ENCODE assay signal across 22 cellular contexts in genomic region chr13:59643239-59643865, GRCh38.
"Had no signal": no experiment of that assay in that cellular context is flagged by ENCODE, and none has a peak within 500 bp of the region (broad histone marks: within the 10 kb centered on the region; RNA-seq: fewer than 3 reads in every experiment).

No MANE protein-coding gene starts in this region.

- H3K27me3 ChIP-seq: neural progenitor cell, testis, uterus had no signal

- H3K27ac ChIP-seq: coronary artery, neural progenitor cell, testis, uterus, VCaP had no signal

- H3K36me3 ChIP-seq: neural progenitor cell, uterus had no signal

- H3K4me3 ChIP-seq: coronary artery, neural progenitor cell, testis, uterus had no signal

- H3K9ac ChIP-seq: neural progenitor cell had no signal

- H3K4me2 ChIP-seq: neural progenitor cell had no signal

- DNase-seq: activated CD4-positive, alpha-beta T cell treated with anti-CD3 and anti-CD28 coated beads for 4 hours; activated CD4-positive, alpha-beta T cell treated with anti-CD3 and anti-CD28 coated beads, Interleukin-2, amount 50 U/mL, for 4 hours; activated effector memory CD4-positive, alpha-beta T cell treated with Interleukin-2 at 50 U/mL for 16 hours; activated naive CD4-positive, alpha-beta T cell treated with Interleukin-2 at 50 U/mL for 16 hours; anterior cingulate cortex; cerebellar nuclear complex; effector memory CD8-positive, alpha-beta T cell; erythroblast; head of caudate nucleus; hippocampal formation; left cardiac atrium; naive thymus-derived CD8-positive, alpha-beta T cell; occipital lobe; right cardiac atrium; stimulated activated CD4-positive, alpha-beta T cell treated with anti-CD3 and anti-CD28 coated beads, Interleukin-4, amount 100 ng/mL, for 1 hour; stimulated activated naive CD8-positive, alpha-beta T cell treated with anti-CD3 and anti-CD28 coated beads, Interleukin-15, Interleukin-2, amounts not matched to agents 100 U/mL and 50 U/mL, for 24 hours; testis; trophoblast cell; uterus had no signal

- H3K9me3 ChIP-seq: testis, uterus had no signal

- H3K4me1 ChIP-seq: neural progenitor cell, testis, uterus had no signal

- H2AFZ ChIP-seq: neural progenitor cell had no signal
